In the genomic region with DNA sequence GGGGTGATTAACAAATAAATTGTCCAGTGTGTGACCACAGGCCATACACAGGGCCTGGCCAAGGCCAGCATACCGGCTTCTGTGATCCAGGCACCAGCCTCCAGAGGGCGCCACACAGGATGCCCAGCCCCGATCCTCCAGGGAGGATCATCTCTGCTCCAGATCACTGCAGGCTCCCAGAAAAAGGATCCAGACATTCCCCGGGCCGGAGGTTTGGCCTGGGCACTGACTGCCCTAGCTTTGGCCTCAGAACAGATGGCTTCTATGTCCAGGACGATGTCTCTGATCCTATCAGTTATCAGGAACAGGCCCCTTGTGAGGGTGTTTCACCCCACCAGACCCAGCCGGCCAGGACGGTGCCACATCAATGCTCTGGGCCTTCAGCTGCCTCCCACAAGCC, we compare ENCODE assay signal across 9 cellular contexts.
DNase-seq lines count a peak whose midpoint lies in the region; ATAC-seq and TF ChIP-seq lines count a peak whose summit lies in the region.
"Had no signal": no experiment of that assay in that cellular context is flagged by ENCODE, and none has a peak within 500 bp of the region (broad histone marks: within the 10 kb centered on the region; RNA-seq: fewer than 3 reads in every experiment).

No MANE protein-coding gene starts in this region.

- H3K4me1 Mint-ChIP-seq in activated CD8-positive, alpha-beta T cell treated with anti-CD3 and anti-CD28 coated beads, Interleukin-2, amount 10 ng/mL, durations not matched to agents 7 days and 5 days (ENCODE audit: low read depth) = no peaks in the 10 kb centered on the region

- no peak overlapping the region for H3K27ac Mint-ChIP-seq in activated CD8-positive, alpha-beta T cell treated with anti-CD3 and anti-CD28 coated beads, Interleukin-2, amount 10 ng/mL, durations not matched to agents 7 days and 5 days

- TF ChIP-seq POLR2A in heart left ventricle (IDR thresholded peaks at IDR 0.05) (no peak), spleen (IDR thresholded peaks at IDR 0.05) (no peak)

- in situ Hi-C loops in G401 (cut with HindIII; ENCODE audit: low sequenced_read_pairs) = no loop called here

- intact Hi-C loops in heart left ventricle (cut with DNase I) (loop anchor here in 7 of 10 donors (5.0 to 10.0 kb wide), 5 partner anchors 49 to 619 kb away; a partner anchor contains a TSS), spleen (cut with DNase I; ENCODE audit: low total_unique reads) (no loop called here)

- no peak overlapping the region for H3K4me3 ChIP-seq in Karpas-422 (ENCODE audit: low read length)
- no peak overlapping the region for H3K4me3 ChIP-seq in heart left ventricle
- no peak overlapping the region for H3K4me3 ChIP-seq in spleen

- H3K27me3 ChIP-seq in Karpas-422 (ENCODE audit: low read length) (no peaks in the 10 kb centered on the region), heart left ventricle (no peaks in the 10 kb centered on the region), spleen (replicated peaks in 1 of 7) (peaks cover 0 to 6% (median 0%) of the 10 kb centered on the region in 7 donors)

- no peaks in the 10 kb centered on the region for H3K9me3 ChIP-seq in Karpas-422 (ENCODE audit: low read length)
- no peaks in the 10 kb centered on the region for H3K9me3 ChIP-seq in heart left ventricle
- H3K9me3 ChIP-seq in spleen = no peaks in the 10 kb centered on the region

- peak; percentile 46 to 73 (median 61) for TF ChIP-seq CTCF in heart left ventricle (IDR thresholded peaks at IDR 0.05)
- TF ChIP-seq CTCF in spleen (IDR thresholded peaks at IDR 0.05 in 8 of 11, conservative IDR thresholded peaks at IDR 0.05 in 3 of 11) = peak in 9 of 11 experiments; percentile 25 to 71 (median 61)

- CTCF ChIA-PET in activated CD8-positive, alpha-beta T cell treated with anti-CD3 and anti-CD28 coated beads, Interleukin-2, amount 10 ng/mL, durations not matched to agents 7 days and 5 days (lab: Charles Lee) = interaction anchor here (0.9 kb wide), 1 partner anchor 8 kb away, joined by 3 read pairs; no protein-coding TSS in a partner anchor

- peaks cover 5% of the 10 kb centered on the region; the same call in 1 of the 2 replicates for H4K20me1 ChIP-seq in Karpas-422 (ENCODE audit: insufficient read depth, low read depth, low read length)

- H3K27ac ChIP-seq in Karpas-422 (ENCODE audit: low read length) = no peak overlapping the region
- H3K27ac ChIP-seq in heart left ventricle = no peak overlapping the region
- peak overlapping the region in 4 of 8 donors; percentile 17 to 22 (median 20) for H3K27ac ChIP-seq in spleen

- H3K9ac ChIP-seq in Karpas-422 (ENCODE audit: low read length) = no peak overlapping the region

- DNase-seq in 8988T = peak; percentile 95
- DNase-seq in G401 (ENCODE audit: low spot score) = peak; percentile 9
- peak; percentile 71 for DNase-seq in Karpas-422
- DNase-seq in activated CD8-positive, alpha-beta T cell treated with anti-CD3 and anti-CD28 coated beads, Interleukin-2, amount 10 ng/mL, durations not matched to agents 7 days and 5 days = peak; percentile 40
- DNase-seq in heart left ventricle = peak in 4 of 5 donors; percentile 34 to 70 (median 50)
- no peak for DNase-seq in spleen
- DNase-seq in globus pallidus (ENCODE audit: low spot score) = no peak

- H2AFZ ChIP-seq in Karpas-422 (ENCODE audit: low read length) = no peak overlapping the region

- H3K79me2 ChIP-seq in Karpas-422 (ENCODE audit: low read length) = no peaks in the 10 kb centered on the region

- no peak overlapping the region for H3K4me3 Mint-ChIP-seq in activated CD8-positive, alpha-beta T cell treated with anti-CD3 and anti-CD28 coated beads, Interleukin-2, amount 10 ng/mL, durations not matched to agents 7 days and 5 days
- H3K4me3 Mint-ChIP-seq: central memory CD8-positive, alpha-beta T cell had no signal

- ATAC-seq in activated CD8-positive, alpha-beta T cell treated with anti-CD3 and anti-CD28 coated beads, Interleukin-2, amount 10 ng/mL, durations not matched to agents 7 days and 5 days = peak; percentile 60
- ATAC-seq in heart left ventricle (peak in 3 of 4 donors; percentile 50 to 77 (median 61)), GM21515 (IDR thresholded peaks at IDR 0.05; ENCODE audit: unreplicated experiment) (no peak)

- H3K36me3 Mint-ChIP-seq in activated CD8-positive, alpha-beta T cell treated with anti-CD3 and anti-CD28 coated beads, Interleukin-2, amount 10 ng/mL, durations not matched to agents 7 days and 5 days (ENCODE audit: low read depth) = no peaks in the 10 kb centered on the region

- H3K36me3 ChIP-seq in Karpas-422 (ENCODE audit: insufficient read depth, low read length) (no peaks in the 10 kb centered on the region), heart left ventricle (no peaks in the 10 kb centered on the region), spleen (no peaks in the 10 kb centered on the region)

- H3K9me2 ChIP-seq in Karpas-422 (replicated peaks; ENCODE audit: insufficient read depth, low read length) = no peaks in the 10 kb centered on the region

- H3K9me3 Mint-ChIP-seq in activated CD8-positive, alpha-beta T cell treated with anti-CD3 and anti-CD28 coated beads, Interleukin-2, amount 10 ng/mL, durations not matched to agents 7 days and 5 days (ENCODE audit: insufficient read depth) = no peaks in the 10 kb centered on the region
- H3K9me3 Mint-ChIP-seq: central memory CD8-positive, alpha-beta T cell had no signal

- H3K4me1 ChIP-seq in Karpas-422 (ENCODE audit: low read length) (peaks cover 10% of the 10 kb centered on the region), heart left ventricle (no peaks in the 10 kb centered on the region), spleen (peaks cover 0 to 39% (median 17%) of the 10 kb centered on the region in 6 donors)

- POLR2A ChIA-PET in activated CD8-positive, alpha-beta T cell treated with anti-CD3 and anti-CD28 coated beads, Interleukin-2, amount 10 ng/mL, durations not matched to agents 7 days and 5 days (lab: Charles Lee) = no interaction called here

- peaks cover 5% of the 10 kb centered on the region for H3K27me3 Mint-ChIP-seq in activated CD8-positive, alpha-beta T cell treated with anti-CD3 and anti-CD28 coated beads, Interleukin-2, amount 10 ng/mL, durations not matched to agents 7 days and 5 days (ENCODE audit: low read depth)

- H3K4me2 ChIP-seq in Karpas-422 (ENCODE audit: low read depth, low read length, poor library complexity, severe bottlenecking) = no peak overlapping the region

- WGBS in heart left ventricle, 4 donors = 45 to 73% (median 53%) methylated on average over 4 to 8 of the region's 8 CpGs
- 47 to 59% (median 50%) methylated on average over 5 to 8 of the region's 8 CpGs for WGBS in spleen, 5 donors

Comparison
In these comparisons a context has a peak if more than half of its experiments do, and no peak if none do; other contexts are left out.
1. DNase-seq: peak in 8988T (single experiment), G401 (single experiment), Karpas-422 (single experiment), activated CD8-positive, alpha-beta T cell treated with anti-CD3 and anti-CD28 coated beads, Interleukin-2, amount 10 ng/mL, durations not matched to agents 7 days and 5 days (single experiment) and heart left ventricle (4 of 5); none in spleen (single experiment) and globus pallidus (single experiment).